In the genomic region with DNA sequence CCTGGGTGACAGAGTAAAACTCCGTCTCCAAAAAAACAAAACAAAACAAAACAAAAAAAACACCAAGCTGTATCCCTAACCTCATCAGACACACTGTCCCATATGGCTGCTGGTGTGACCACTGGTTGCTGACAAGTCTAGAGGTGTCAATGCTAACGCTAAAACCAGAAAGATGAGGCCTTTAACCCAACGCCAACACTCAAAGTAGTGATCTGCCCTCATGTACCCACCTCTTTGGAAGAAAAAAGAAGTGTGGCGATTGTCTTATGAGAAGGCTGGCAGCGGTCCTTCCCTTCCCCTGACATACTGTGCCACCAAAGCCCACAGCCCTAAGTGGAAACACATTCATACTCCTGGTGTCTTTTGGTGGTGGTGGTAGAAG, we compare ENCODE assay signal across 8 cellular contexts. TPM values are rescaled to one million over a fixed set of nuclear protein-coding genes. Genes with fewer than 3 reads are reported as not detected.
DNase-seq lines count a peak whose midpoint lies in the region; ATAC-seq and TF ChIP-seq lines count a peak whose summit lies in the region.

No MANE protein-coding gene starts in this region.

- no peaks in the 10 kb centered on the region for H3K27me3 Mint-ChIP-seq in activated CD4-positive, alpha-beta T cell treated with anti-CD3 and anti-CD28 coated beads for 36 hours
- peaks cover 26% of the 10 kb centered on the region for H3K27me3 Mint-ChIP-seq in WTC11 (ENCODE audit: low read depth)

- TF ChIP-seq CTCF in WTC11 (IDR thresholded peaks at IDR 0.05) (no peak), suprapubic skin (IDR thresholded peaks at IDR 0.05) (no peak)

- no peak for TF ChIP-seq POLR2A in suprapubic skin (IDR thresholded peaks at IDR 0.05)

- H3K27me3 ChIP-seq in iPS-20b (ENCODE audit: insufficient read depth, low read length): peaks cover 31% of the 10 kb centered on the region
- no peaks in the 10 kb centered on the region for H3K27me3 ChIP-seq in suprapubic skin

- WGBS in suprapubic skin: 52% methylated on average over 5 of the region's 5 CpGs

- H3K9ac ChIP-seq in iPS-20b (ENCODE audit: low read depth, low read length): peak overlapping the region; percentile 89; the same call in 1 of the 2 replicates

- TF ChIP-seq EP300 in suprapubic skin (IDR thresholded peaks at IDR 0.05): no peak

- no peak overlapping the region for H3K27ac ChIP-seq in iPS-20b (ENCODE audit: low read length)
- peak overlapping the region; percentile 87 for H3K27ac ChIP-seq in suprapubic skin

- no peak for DNase-seq in activated CD4-positive, alpha-beta T cell treated with anti-CD3 and anti-CD28 coated beads for 36 hours
- DNase-seq in activated CD4-positive, alpha-beta T cell treated with anti-CD3 and anti-CD28 coated beads for 1 hour: no peak
- DNase-seq in WTC11 (ENCODE audit: low spot score) (no peak), suprapubic skin (ENCODE audit: low spot score in 2 of 2) (no peak), hepatic stellate cell (ENCODE audit: low spot score) (no peak), NAMALWA (ENCODE audit: low spot score) (no peak)
- DNase-seq in activated CD8-positive, alpha-beta memory T cell treated with anti-CD3 and anti-CD28 coated beads for 24 hours: no peak

- H3K27ac Mint-ChIP-seq in activated CD4-positive, alpha-beta T cell treated with anti-CD3 and anti-CD28 coated beads for 36 hours: peak overlapping the region; percentile 94
- H3K27ac Mint-ChIP-seq in WTC11: peak overlapping the region; percentile 99

- ATAC-seq in activated CD4-positive, alpha-beta T cell treated with anti-CD3 and anti-CD28 coated beads for 36 hours: peak; percentile 4
- no peak for ATAC-seq in WTC11

- intact Hi-C loops in activated CD4-positive, alpha-beta T cell treated with anti-CD3 and anti-CD28 coated beads for 36 hours (cut with DNase I, micrococcal nuclease): loop anchor here (1.0 to 2.0 kb wide), 4 partner anchors 9 to 119 kb away; partner anchors contain the start of genes AFTPH (in 1 of the 2) and SERTAD2 (in 1 of the 2)

- POLR2A ChIA-PET in activated CD4-positive, alpha-beta T cell treated with anti-CD3 and anti-CD28 coated beads for 36 hours (lab: Charles Lee): interaction anchor here (1.3 to 1.4 kb wide), 3 partner anchors 9 to 107 kb away, joined by 5 to 6 read pairs (median 6); partner anchors contain the start of gene SERTAD2
- POLR2A ChIA-PET in WTC11 (lab: Charles Lee): interaction anchor here (1.2 to 1.7 kb wide), 3 partner anchors 10 to 215 kb away, joined by 3 to 27 read pairs (median 7); partner anchors contain the start of gene SERTAD2

- H3K9me3 ChIP-seq in iPS-20b (ENCODE audit: insufficient read depth, low read depth, low read length): no peaks in the 10 kb centered on the region
- H3K9me3 ChIP-seq in suprapubic skin: no peaks in the 10 kb centered on the region

- CTCF ChIA-PET in activated CD4-positive, alpha-beta T cell treated with anti-CD3 and anti-CD28 coated beads for 36 hours (lab: Charles Lee): interaction anchor here (0.7 to 4.8 kb wide), 18 partner anchors 8 to 247 kb away, joined by 3 to 23 read pairs (median 7); partner anchors contain the start of genes AFTPH and SERTAD2
- CTCF ChIA-PET in WTC11 (lab: Charles Lee): interaction anchor here (0.9 to 4.7 kb wide), 10 partner anchors 11 to 229 kb away, joined by 3 to 51 read pairs (median 5); partner anchors contain the start of gene SERTAD2

- H3K4me3 Mint-ChIP-seq in activated CD4-positive, alpha-beta T cell treated with anti-CD3 and anti-CD28 coated beads for 36 hours: peak overlapping the region; percentile 74
- peak overlapping the region; percentile 84 for H3K4me3 Mint-ChIP-seq in WTC11

- H3K4me1 ChIP-seq in iPS-20b (ENCODE audit: insufficient read depth, low read length) (peaks cover 48% of the 10 kb centered on the region), suprapubic skin (peaks cover 96% of the 10 kb centered on the region)

- H3K36me3 ChIP-seq in iPS-20b (ENCODE audit: insufficient read depth, low read depth, low read length) (no peaks in the 10 kb centered on the region), suprapubic skin (no peaks in the 10 kb centered on the region)

- peaks cover 82% of the 10 kb centered on the region for H3K4me1 Mint-ChIP-seq in activated CD4-positive, alpha-beta T cell treated with anti-CD3 and anti-CD28 coated beads for 36 hours
- peaks cover 76% of the 10 kb centered on the region for H3K4me1 Mint-ChIP-seq in WTC11

- H3K4me3 ChIP-seq in iPS-20b (ENCODE audit: low read length) (peak overlapping the region; percentile 80), suprapubic skin (peak overlapping the region; percentile 49)

- H3K9me3 Mint-ChIP-seq in activated CD4-positive, alpha-beta T cell treated with anti-CD3 and anti-CD28 coated beads for 36 hours (ENCODE audit: low read depth): no peaks in the 10 kb centered on the region
- no peaks in the 10 kb centered on the region for H3K9me3 Mint-ChIP-seq in WTC11

- H3K36me3 Mint-ChIP-seq in activated CD4-positive, alpha-beta T cell treated with anti-CD3 and anti-CD28 coated beads for 36 hours (ENCODE audit: low read depth): no peaks in the 10 kb centered on the region
- no peaks in the 10 kb centered on the region for H3K36me3 Mint-ChIP-seq in WTC11

TF ChIP-seq in WTC11, 78 proteins besides CTCF, POLR2A, EP300 and RAD21:
- TF ChIP-seq, protein P1, sequence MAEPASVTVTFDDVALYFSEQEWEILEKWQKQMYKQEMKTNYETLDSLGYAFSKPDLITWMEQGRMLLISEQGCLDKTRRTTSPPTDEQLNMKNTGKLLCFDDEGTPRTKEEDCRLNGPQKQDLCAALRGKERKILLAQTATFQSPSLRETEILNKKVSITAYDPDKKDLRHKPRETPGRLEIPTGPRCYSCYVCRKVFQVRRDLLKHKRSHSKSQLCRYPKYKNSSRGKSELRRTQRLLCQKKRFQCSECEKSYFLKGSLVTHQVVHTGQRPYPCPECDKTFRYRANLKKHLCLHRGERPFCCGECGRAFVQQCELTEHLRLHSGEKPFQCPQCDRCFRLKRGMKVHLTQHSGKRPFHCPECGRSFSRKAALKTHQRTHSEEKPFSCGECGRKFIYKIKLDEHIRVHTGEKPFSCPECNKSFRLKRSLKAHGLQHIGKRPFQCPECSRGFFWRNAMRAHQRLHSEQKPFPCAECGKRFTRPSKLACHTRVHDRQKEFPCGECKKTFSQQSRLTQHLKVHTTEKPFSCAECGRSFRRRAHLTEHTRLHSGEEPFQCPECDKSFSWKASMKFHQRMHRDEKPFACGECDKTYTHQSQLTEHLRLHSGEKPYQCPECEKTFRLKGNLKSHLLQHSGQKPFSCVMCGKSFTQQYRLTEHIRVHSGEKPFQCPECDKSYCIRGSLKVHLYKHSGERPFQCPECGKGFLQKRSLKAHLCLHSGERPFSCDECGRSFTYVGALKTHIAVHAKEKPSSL (CRISPR knock-in tag; conservative IDR thresholded peaks at IDR 0.05): no peak
- TF ChIP-seq ZNF532 (CRISPR knock-in tag; IDR thresholded peaks at IDR 0.05; ENCODE audit: borderline replicate concordance): no peak
- no peak for TF ChIP-seq ZNF219 (CRISPR knock-in tag; IDR thresholded peaks at IDR 0.05; ENCODE audit: borderline replicate concordance)
- TF ChIP-seq ELF4 (CRISPR knock-in tag; IDR thresholded peaks at IDR 0.05; ENCODE audit: low read depth): no peak
- TF ChIP-seq RORB (CRISPR knock-in tag; IDR thresholded peaks at IDR 0.05): no peak
- no peak for TF ChIP-seq EMX1 (CRISPR knock-in tag; IDR thresholded peaks at IDR 0.05)
- no peak for TF ChIP-seq USF1 (CRISPR knock-in tag; IDR thresholded peaks at IDR 0.05)
- no peak for TF ChIP-seq TP53 (CRISPR knock-in tag; IDR thresholded peaks at IDR 0.05)

RNA-seq across cellular contexts. Expression of gene SERTAD2, which starts 9.9 kb away (rescaled TPM):
- 10 to 100 TPM; 14.5 to 14.9 TPM for total RNA-seq in activated CD4-positive, alpha-beta T cell treated with anti-CD3 and anti-CD28 coated beads for 36 hours
- total RNA-seq in WTC11 (2021) (7.9 to 8.0 TPM (median 7.9 TPM) in 3 replicates), suprapubic skin (10 to 100 TPM; 23.7 to 36.4 (median 30.9) TPM)
